In the genomic region with DNA sequence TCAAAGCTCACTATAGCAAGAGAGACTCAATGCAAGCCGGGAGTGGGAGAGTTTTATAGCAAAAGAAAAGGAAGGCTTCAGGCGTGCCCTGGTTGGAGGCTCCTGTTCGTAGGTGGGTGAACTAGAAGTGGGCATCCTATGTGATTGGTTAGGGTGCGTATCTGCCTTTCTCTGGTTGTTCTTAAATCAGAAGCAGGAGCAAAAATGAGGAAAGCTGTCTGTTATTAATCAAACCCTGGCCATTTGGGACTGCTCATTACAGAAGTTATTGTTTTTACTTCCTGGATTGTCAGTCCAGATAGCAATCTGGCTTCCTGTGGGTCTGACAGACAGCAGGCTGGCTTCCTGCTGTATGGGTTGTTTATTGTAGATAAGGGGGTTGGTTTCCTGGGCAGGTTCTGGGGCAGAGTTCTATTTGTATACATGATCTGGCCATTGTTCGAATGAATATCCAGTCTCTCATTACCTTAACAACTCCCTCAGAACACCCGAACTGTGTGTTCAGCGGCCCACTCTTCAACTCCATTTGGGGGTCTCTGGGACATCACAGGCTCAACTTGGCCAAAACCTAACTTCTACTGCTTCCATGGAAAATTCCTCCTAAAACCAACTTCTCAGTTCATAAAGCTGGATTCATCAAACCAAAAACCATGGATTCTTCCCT, we compare ENCODE assay signal across 8 cellular contexts. TPM values are rescaled to one million over a fixed set of nuclear protein-coding genes. Genes with fewer than 3 reads are reported as not detected.
DNase-seq lines count a peak whose midpoint lies in the region; TF ChIP-seq lines count a peak whose summit lies in the region.

No MANE protein-coding gene starts in this region.

- TF ChIP-seq CTCF in VCaP (conservative IDR thresholded peaks at IDR 0.05) (no peak), right atrium auricular region (IDR thresholded peaks at IDR 0.05) (no peak)

- H3K4me1 ChIP-seq in right atrium auricular region (peaks cover 0 to 23% of the 10 kb centered on the region in 2 donors), stomach smooth muscle (ENCODE audit: control insufficient read depth, insufficient read depth, low read length) (peaks cover 23% of the 10 kb centered on the region)

- peaks cover 31 to 41% of the 10 kb centered on the region in 2 donors for H3K9me3 ChIP-seq in right atrium auricular region
- H3K9me3 ChIP-seq in stomach smooth muscle (ENCODE audit: control insufficient read depth in 2 of 2, low read length in 2 of 2), result peaks cover 25 to 35% of the 10 kb centered on the region in 2 donors

- H3K36me3 ChIP-seq in right atrium auricular region (peaks cover 34% of the 10 kb centered on the region), stomach smooth muscle (ENCODE audit: control insufficient read depth in 2 of 2, insufficient read depth in 2 of 2, low read length in 2 of 2) (peaks cover 26 to 31% of the 10 kb centered on the region in 2 donors)

- H3K27me3 ChIP-seq in right atrium auricular region (no peaks in the 10 kb centered on the region), stomach smooth muscle (ENCODE audit: control insufficient read depth in 1 of 2, insufficient read depth in 2 of 2, low read length in 2 of 2) (no peaks in the 10 kb centered on the region)

- H3K4me3 ChIP-seq in right atrium auricular region (peak overlapping the region; percentile 79 to 90), stomach smooth muscle (ENCODE audit: low read length in 2 of 2) (peak overlapping the region; percentile 87 to 89)

- H3K27ac ChIP-seq in VCaP (peak overlapping the region; percentile 97), right atrium auricular region (peak overlapping the region; percentile 38 to 66), stomach smooth muscle (ENCODE audit: low read length) (no peak overlapping the region)

- peak overlapping the region; percentile 42 to 70 for H3K9ac ChIP-seq in stomach smooth muscle (ENCODE audit: low read length in 2 of 2)

- DNase-seq in NCI-H2029 (lab: John Stamatoyannopoulos, UW), result peak; percentile 9
- no peak for DNase-seq in NCI-H2029 treated with DMSO at 0.1 percent for 48 hours (lab: John Stamatoyannopoulos, UW)
- no peak for DNase-seq in right atrium auricular region (ENCODE audit: low spot score)
- no peak for DNase-seq in NCI-H1694 treated with DMSO at 0.1 percent for 48 hours (lab: John Stamatoyannopoulos, UW)
- no peak for DNase-seq in T1000 (lab: John Stamatoyannopoulos, UW)
- no peak for DNase-seq in hippocampal formation (lab: John Stamatoyannopoulos, UW)

RNA-seq across cellular contexts. Expression of gene ZNF792, which starts 1.6 kb away (rescaled TPM):
- 1 to 10 TPM; 4.4 to 5.9 TPM for total RNA-seq in right atrium auricular region

RNA-seq across cellular contexts. Expression of gene ZNF30, which starts 35.7 kb away (rescaled TPM):
- 1 to 10 TPM; 1.5 to 1.7 TPM for total RNA-seq in right atrium auricular region

RNA-seq across cellular contexts. Expression of gene GRAMD1A, which starts 37.7 kb away (rescaled TPM):
- total RNA-seq in right atrium auricular region, result 10 to 100 TPM; 29.6 to 37.7 TPM
